11 cellular contexts compared by ENCODE assay signal in the genomic region with DNA sequence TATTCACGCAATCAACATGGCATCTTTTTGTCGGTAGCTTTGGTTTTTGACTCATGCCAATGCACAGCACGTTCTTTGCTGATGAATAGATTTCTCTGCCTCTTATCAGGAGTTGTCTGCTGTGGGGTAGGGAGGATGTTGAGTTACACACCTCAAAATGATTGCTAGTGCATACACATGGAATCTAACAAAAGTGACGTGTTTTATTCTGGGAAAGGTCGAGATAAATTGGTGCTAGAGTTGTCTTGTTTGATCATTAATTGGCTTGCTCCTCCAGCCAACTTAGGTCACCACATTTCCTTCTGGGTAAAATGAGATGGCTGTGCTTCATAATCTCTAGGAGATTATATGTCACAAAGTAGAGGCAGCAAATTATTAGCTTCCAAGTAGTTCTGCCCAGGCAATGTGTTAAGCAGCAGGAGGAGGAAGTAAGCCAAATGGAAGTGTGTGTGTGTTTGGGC. TPM values are rescaled to one million over a fixed set of nuclear protein-coding genes. Genes with fewer than 3 reads are reported as not detected.
DNase-seq lines count a peak whose midpoint lies in the region; ATAC-seq and TF ChIP-seq lines count a peak whose summit lies in the region.
"Had no signal": no experiment of that assay in that cellular context is flagged by ENCODE, and none has a peak within 500 bp of the region (broad histone marks: within the 10 kb centered on the region; RNA-seq: fewer than 3 reads in every experiment).

No MANE protein-coding gene starts in this region.

- H3K36me3 Mint-ChIP-seq in activated naive CD4-positive, alpha-beta T cell treated with anti-CD3 and anti-CD28 coated beads for 36 hours (ENCODE audit: low read depth) = peaks cover 8% of the 10 kb centered on the region
- H3K36me3 Mint-ChIP-seq in activated naive CD4-positive, alpha-beta T cell treated with anti-CD3 and anti-CD28 coated beads, Interleukin-2, amount 50 U/mL, for 72 hours = peaks cover 5 to 13% of the 10 kb centered on the region in 2 donors
- H3K36me3 Mint-ChIP-seq in T-helper 2 cell treated with Interferon-gamma antibody and Interleukin-4, amounts not matched to agents 5 μg/mL and 100 μg/mL, for 36 hours (ENCODE audit: low read depth) = peaks cover 7% of the 10 kb centered on the region
- H3K36me3 Mint-ChIP-seq in glutamatergic neuron (ENCODE audit: unreplicated experiment) = no peaks in the 10 kb centered on the region

- H3K9me3 ChIP-seq in tibial nerve = no peaks in the 10 kb centered on the region

- TF ChIP-seq CTCF in glutamatergic neuron (IDR thresholded peaks at IDR 0.05; ENCODE audit: partially characterized antibody, unreplicated experiment) = no peak
- TF ChIP-seq CTCF in tibial nerve (IDR thresholded peaks at IDR 0.05) = no peak

- peak overlapping the region; percentile 13 to 71 (median 43) for H3K27ac ChIP-seq in tibial nerve

- CTCF ChIA-PET in activated naive CD4-positive, alpha-beta T cell treated with anti-CD3 and anti-CD28 coated beads for 36 hours (lab: Charles Lee) = no interaction called here

- H3K27ac Mint-ChIP-seq in activated naive CD4-positive, alpha-beta T cell treated with anti-CD3 and anti-CD28 coated beads for 36 hours = no peak overlapping the region
- peak overlapping the region in 1 of 2 donors; percentile 56 for H3K27ac Mint-ChIP-seq in activated naive CD4-positive, alpha-beta T cell treated with anti-CD3 and anti-CD28 coated beads, Interleukin-2, amount 50 U/mL, for 72 hours
- H3K27ac Mint-ChIP-seq in T-helper 2 cell treated with Interferon-gamma antibody and Interleukin-4, amounts not matched to agents 5 μg/mL and 100 μg/mL, for 36 hours = no peak overlapping the region
- no peak overlapping the region for H3K27ac Mint-ChIP-seq in glutamatergic neuron (ENCODE audit: unreplicated experiment)

- intact Hi-C loops in activated naive CD4-positive, alpha-beta T cell treated with anti-CD3 and anti-CD28 coated beads for 36 hours (cut with micrococcal nuclease) = no loop called here

- peaks cover 0 to 51% (median 29%) of the 10 kb centered on the region in 4 donors for H3K4me1 ChIP-seq in tibial nerve

- TF ChIP-seq POLR2A in tibial nerve (IDR thresholded peaks at IDR 0.05) = no peak

- H3K27me3 ChIP-seq in tibial nerve = peaks cover 0 to 5% of the 10 kb centered on the region in 2 donors

- WGBS in tibial nerve, 2 donors = 68 to 84% methylated on average over 5 of the region's 5 CpGs

- no peak for ATAC-seq in activated naive CD4-positive, alpha-beta T cell treated with anti-CD3 and anti-CD28 coated beads, Interleukin-2, amount 50 U/mL, for 72 hours
- no peak for ATAC-seq in GM19023 (IDR thresholded peaks at IDR 0.05; ENCODE audit: unreplicated experiment)

- H3K9me3 Mint-ChIP-seq in activated naive CD4-positive, alpha-beta T cell treated with anti-CD3 and anti-CD28 coated beads for 36 hours = no peaks in the 10 kb centered on the region
- H3K9me3 Mint-ChIP-seq in activated naive CD4-positive, alpha-beta T cell treated with anti-CD3 and anti-CD28 coated beads, Interleukin-2, amount 50 U/mL, for 72 hours = no peaks in the 10 kb centered on the region
- no peaks in the 10 kb centered on the region for H3K9me3 Mint-ChIP-seq in T-helper 2 cell treated with Interferon-gamma antibody and Interleukin-4, amounts not matched to agents 5 μg/mL and 100 μg/mL, for 36 hours
- peaks cover 3% of the 10 kb centered on the region for H3K9me3 Mint-ChIP-seq in glutamatergic neuron (ENCODE audit: unreplicated experiment)

- peaks cover 74% of the 10 kb centered on the region for H3K4me1 Mint-ChIP-seq in activated naive CD4-positive, alpha-beta T cell treated with anti-CD3 and anti-CD28 coated beads for 36 hours (ENCODE audit: low read depth)
- peaks cover 35% of the 10 kb centered on the region for H3K4me1 Mint-ChIP-seq in T-helper 2 cell treated with Interferon-gamma antibody and Interleukin-4, amounts not matched to agents 5 μg/mL and 100 μg/mL, for 36 hours (ENCODE audit: low read depth)
- peaks cover 18% of the 10 kb centered on the region for H3K4me1 Mint-ChIP-seq in glutamatergic neuron (ENCODE audit: low read depth, unreplicated experiment)

- no peak for TF ChIP-seq EP300 in tibial nerve (IDR thresholded peaks at IDR 0.05)

- no peaks in the 10 kb centered on the region for H3K36me3 ChIP-seq in tibial nerve

- peak overlapping the region; percentile 12 for H3K4me3 Mint-ChIP-seq in activated naive CD4-positive, alpha-beta T cell treated with anti-CD3 and anti-CD28 coated beads for 36 hours
- H3K4me3 Mint-ChIP-seq in T-helper 2 cell treated with Interferon-gamma antibody and Interleukin-4, amounts not matched to agents 5 μg/mL and 100 μg/mL, for 36 hours = peak overlapping the region; percentile 8
- H3K4me3 Mint-ChIP-seq in glutamatergic neuron (ENCODE audit: unreplicated experiment) = peak overlapping the region; percentile 58

- no peak overlapping the region for H3K4me3 ChIP-seq in tibial nerve

- no peak for DNase-seq in activated naive CD4-positive, alpha-beta T cell treated with anti-CD3 and anti-CD28 coated beads for 36 hours
- DNase-seq in activated naive CD4-positive, alpha-beta T cell treated with anti-CD3 and anti-CD28 coated beads, Interleukin-2, amount 50 U/mL, for 72 hours (ENCODE audit: low spot score in 2 of 2) = no peak
- DNase-seq in T-helper 2 cell treated with Interferon-gamma antibody and Interleukin-4, amounts not matched to agents 5 μg/mL and 100 μg/mL, for 36 hours (ENCODE audit: low spot score) = no peak
- DNase-seq in glutamatergic neuron (no peak), tibial nerve (ENCODE audit: low spot score in 2 of 2) (no peak), GM19238 (ENCODE audit: insufficient read length, low spot score) (no peak)
- no peak for DNase-seq in effector CD8-positive, alpha-beta T cell (lab: John Stamatoyannopoulos, UW)
- DNase-seq: amniotic stem cell; NK-92 treated with Interleukin-12 subunit alpha and Interleukin-12 subunit beta, amount 100 ng/mL, for 24 hours; stimulated activated naive CD4-positive, alpha-beta T cell had no signal

- no peaks in the 10 kb centered on the region for H3K27me3 Mint-ChIP-seq in activated naive CD4-positive, alpha-beta T cell treated with anti-CD3 and anti-CD28 coated beads for 36 hours (ENCODE audit: low read depth)
- H3K27me3 Mint-ChIP-seq in T-helper 2 cell treated with Interferon-gamma antibody and Interleukin-4, amounts not matched to agents 5 μg/mL and 100 μg/mL, for 36 hours (ENCODE audit: low read depth) = no peaks in the 10 kb centered on the region
- no peaks in the 10 kb centered on the region for H3K27me3 Mint-ChIP-seq in glutamatergic neuron (ENCODE audit: unreplicated experiment)

RNA-seq across cellular contexts. Expression of a gene that starts 3.9 kb away (rescaled TPM):
- total RNA-seq in activated naive CD4-positive, alpha-beta T cell treated with anti-CD3 and anti-CD28 coated beads for 36 hours = 10 to 100 TPM; 22.8 to 23.3 TPM
- total RNA-seq in activated naive CD4-positive, alpha-beta T cell treated with anti-CD3 and anti-CD28 coated beads, Interleukin-2, amount 50 U/mL, for 72 hours = 10 to 100 TPM; 20.3 to 32.7 TPM
- total RNA-seq in glutamatergic neuron (ENCODE audit: unreplicated experiment) = 14.2 TPM
- 10 to 100 TPM; 20.1 to 69.5 (median 24.9) TPM for total RNA-seq in tibial nerve

RNA-seq across cellular contexts. Expression of a gene that starts 39.9 kb away (rescaled TPM):
- 1 to 10 TPM; 2.5 to 2.7 TPM for total RNA-seq in activated naive CD4-positive, alpha-beta T cell treated with anti-CD3 and anti-CD28 coated beads for 36 hours
- 1 to 10 TPM; 1.4 to 2.6 TPM for total RNA-seq in activated naive CD4-positive, alpha-beta T cell treated with anti-CD3 and anti-CD28 coated beads, Interleukin-2, amount 50 U/mL, for 72 hours
- total RNA-seq in glutamatergic neuron (ENCODE audit: unreplicated experiment) (6.3 TPM), tibial nerve (1 to 10 TPM; 2.9 to 6.1 (median 5.0) TPM)

RNA-seq across cellular contexts. Expression of a gene that starts 41.6 kb away (rescaled TPM):
- 10 to 100 TPM in 1 of 2 experiments, 1 to 10 TPM in 1; 9.6 to 10.7 TPM for total RNA-seq in activated naive CD4-positive, alpha-beta T cell treated with anti-CD3 and anti-CD28 coated beads for 36 hours
- 10 to 100 TPM; 14.5 to 18.1 TPM for total RNA-seq in activated naive CD4-positive, alpha-beta T cell treated with anti-CD3 and anti-CD28 coated beads, Interleukin-2, amount 50 U/mL, for 72 hours
- 25.8 TPM for total RNA-seq in glutamatergic neuron (ENCODE audit: unreplicated experiment)
- 10 to 100 TPM in 3 of 4 donors, 1 to 10 TPM in 1; 9.0 to 13.8 (median 11.6) TPM for total RNA-seq in tibial nerve

RNA-seq across cellular contexts. Expression of a gene that starts 41.7 kb away (rescaled TPM):
- total RNA-seq in activated naive CD4-positive, alpha-beta T cell treated with anti-CD3 and anti-CD28 coated beads for 36 hours = 10 to 100 TPM; 25.3 to 26.2 TPM
- 10 to 100 TPM; 36.9 to 40.7 TPM for total RNA-seq in activated naive CD4-positive, alpha-beta T cell treated with anti-CD3 and anti-CD28 coated beads, Interleukin-2, amount 50 U/mL, for 72 hours
- total RNA-seq in glutamatergic neuron (ENCODE audit: unreplicated experiment) (28.5 TPM), tibial nerve (10 to 100 TPM; 14.7 to 38.1 (median 31.3) TPM)

Comparison
In these comparisons a context has a peak if more than half of its experiments do, and no peak if none do; other contexts are left out.
1. H3K4me3 Mint-ChIP-seq: peak in every context shown above with its lines; median percentile 58 in glutamatergic neuron; 12 in activated naive CD4-positive, alpha-beta T cell treated with anti-CD3 and anti-CD28 coated beads for 36 hours; 8 in T-helper 2 cell treated with Interferon-gamma antibody and Interleukin-4, amounts not matched to agents 5 μg/mL and 100 μg/mL, for 36 hours.